1 cellular context compared by ENCODE assay signal in genomic region chr6:148342146-148343027, GRCh38.
A peak's percentile ranks its signal among the peaks of the same experiment; 100 is the strongest.
TF ChIP-seq lines count a peak whose summit lies in the region.

Gene SASH1, plus strand, starts transcription at chr6:148342838. Its CDS starts 230 bp downstream, at chr6:148343068.

TF ChIP-seq in HepG2, 621 proteins besides CTCF, POLR2A, EP300 and RAD21 (continued from another document and continues in another):
- TF ChIP-seq HMGXB3 (CRISPR knock-in tag; IDR thresholded peaks at IDR 0.05; ENCODE audit: borderline replicate concordance), result no peak
- TF ChIP-seq RCOR2 (CRISPR knock-in tag; IDR thresholded peaks at IDR 0.05), result no peak; the same call in 1 of the 2 replicates
- TF ChIP-seq ZMYM2 (CRISPR knock-in tag; IDR thresholded peaks at IDR 0.05), result no peak
- peak; percentile 35 for TF ChIP-seq POGZ (CRISPR knock-in tag; IDR thresholded peaks at IDR 0.05)
- TF ChIP-seq CREB1 (IDR thresholded peaks at IDR 0.05), result no peak; the same call in 1 of the 2 replicates
- TF ChIP-seq CREB1 (CRISPR knock-in tag; IDR thresholded peaks at IDR 0.05), result 0 out of 2 replicates have a peak, but pooled peaks have one; percentile 23
- TF ChIP-seq GPN1 (CRISPR knock-in tag; IDR thresholded peaks at IDR 0.05; ENCODE audit: borderline replicate concordance), result no peak
- peak; percentile 78 for TF ChIP-seq MXD3 (CRISPR knock-in tag; IDR thresholded peaks at IDR 0.05)
- TF ChIP-seq SCMH1 (CRISPR knock-in tag; IDR thresholded peaks at IDR 0.05; ENCODE audit: borderline replicate concordance), result no peak
- no peak for TF ChIP-seq RORA (CRISPR knock-in tag; IDR thresholded peaks at IDR 0.05)
- peak; percentile 30 for TF ChIP-seq YEATS4 (CRISPR knock-in tag; IDR thresholded peaks at IDR 0.05; ENCODE audit: borderline replicate concordance)
- no peak for TF ChIP-seq ZNF75D (CRISPR knock-in tag; IDR thresholded peaks at IDR 0.05; ENCODE audit: borderline replicate concordance)
- peak; percentile 66; the same call in 1 of the 2 replicates for TF ChIP-seq CCDC6 (CRISPR knock-in tag; IDR thresholded peaks at IDR 0.05)
- peak; percentile 53; the same call in 1 of the 2 replicates for TF ChIP-seq AHDC1 (CRISPR knock-in tag; IDR thresholded peaks at IDR 0.05; ENCODE audit: borderline replicate concordance)
- peak; percentile 32; the same call in 1 of the 2 replicates for TF ChIP-seq NR2F6 (IDR thresholded peaks at IDR 0.05)
- TF ChIP-seq NR2F6 (CRISPR knock-in tag; IDR thresholded peaks at IDR 0.05), result peak; percentile 7; the same call in 1 of the 2 replicates
- TF ChIP-seq LRRFIP1 (CRISPR knock-in tag; conservative IDR thresholded peaks at IDR 0.05), result no peak
- no peak for TF ChIP-seq EZH2 (conservative IDR thresholded peaks at IDR 0.05; ENCODE audit: low read depth, low read length)
- peak; percentile 89 for TF ChIP-seq ZNF687 (CRISPR knock-in tag; IDR thresholded peaks at IDR 0.05)
- peak; percentile 55; the same call in 1 of the 2 replicates for TF ChIP-seq ZNF784 (CRISPR knock-in tag; IDR thresholded peaks at IDR 0.05; ENCODE audit: borderline replicate concordance)
- no peak for TF ChIP-seq PRDM15 (CRISPR knock-in tag; IDR thresholded peaks at IDR 0.05)
- TF ChIP-seq ZNF335 (CRISPR knock-in tag; IDR thresholded peaks at IDR 0.05), result peak; percentile 84; the same call in 1 of the 2 replicates
- TF ChIP-seq JUN (CRISPR knock-in tag; IDR thresholded peaks at IDR 0.05), result no peak; the same call in 1 of the 2 replicates
- peak; percentile 77; the same call in 1 of the 2 replicates for TF ChIP-seq ZNF292 (CRISPR knock-in tag; IDR thresholded peaks at IDR 0.05; ENCODE audit: borderline replicate concordance, low read depth)
- no peak for TF ChIP-seq ZNF652 (CRISPR knock-in tag; IDR thresholded peaks at IDR 0.05; ENCODE audit: borderline replicate concordance, low read depth)
- TF ChIP-seq POLR2AphosphoS5 (IDR thresholded peaks at IDR 0.05; ENCODE audit: low read depth, low read length), result peak; percentile 79
- peak; percentile 69 for TF ChIP-seq PHF8 (CRISPR knock-in tag; IDR thresholded peaks at IDR 0.05)
- peak; percentile 73 for TF ChIP-seq MED1 (CRISPR knock-in tag; IDR thresholded peaks at IDR 0.05)
- peak; percentile 45 for TF ChIP-seq ATF7-NPFF (CRISPR knock-in tag; IDR thresholded peaks at IDR 0.05; ENCODE audit: low read depth)
